ENCODE assay signal across 15 cellular contexts in genomic region chr2:144501118-144501517, GRCh38. TPM values are rescaled to one million over a fixed set of nuclear protein-coding genes. Genes with fewer than 3 reads are reported as not detected.
DNase-seq lines count a peak whose midpoint lies in the region; FAIRE-seq and TF ChIP-seq lines count a peak whose summit lies in the region.
"Had no signal": no experiment of that assay in that cellular context is flagged by ENCODE, and none has a peak within 500 bp of the region (broad histone marks: within the 10 kb centered on the region; RNA-seq: fewer than 3 reads in every experiment).

No MANE protein-coding gene starts in this region.

- H3K79me2 ChIP-seq in astrocyte (ENCODE audit: insufficient read depth, low read length) = peaks cover 62% of the 10 kb centered on the region

- no peak overlapping the region for H3K4me3 Mint-ChIP-seq in HFFc6
- H3K4me3 Mint-ChIP-seq in astrocyte (ENCODE audit: unreplicated experiment) = no peak overlapping the region
- no peak overlapping the region for H3K4me3 Mint-ChIP-seq in progenitor cell of endocrine pancreas (ENCODE audit: low read depth)
- H3K4me3 Mint-ChIP-seq: activated CD8-positive, alpha-beta memory T cell treated with anti-CD3 and anti-CD28 coated beads, Interleukin-2, amount 10 ng/mL, durations not matched to agents 7 days and 5 days; activated naive CD4-positive, alpha-beta T cell treated with anti-CD3 and anti-CD28 coated beads for 36 hours; CD4-positive, CD25-positive, alpha-beta regulatory T cell had no signal

- H3K9me3 Mint-ChIP-seq in HFFc6 (no peaks in the 10 kb centered on the region), astrocyte (ENCODE audit: unreplicated experiment) (no peaks in the 10 kb centered on the region), progenitor cell of endocrine pancreas (ENCODE audit: low read depth) (no peaks in the 10 kb centered on the region)
- H3K9me3 Mint-ChIP-seq: activated naive CD4-positive, alpha-beta T cell treated with anti-CD3 and anti-CD28 coated beads for 36 hours; CD4-positive, CD25-positive, alpha-beta regulatory T cell had no signal

- peaks cover 20% of the 10 kb centered on the region for H4K20me1 ChIP-seq in astrocyte (ENCODE audit: insufficient read depth, low read length)

- H3K27ac Mint-ChIP-seq in HFFc6 (peak overlapping the region; percentile 47; the same call in 1 of the 2 replicates), astrocyte (ENCODE audit: unreplicated experiment) (peak overlapping the region; percentile 56), progenitor cell of endocrine pancreas (no peak overlapping the region)
- H3K27ac Mint-ChIP-seq: activated CD8-positive, alpha-beta memory T cell treated with anti-CD3 and anti-CD28 coated beads, Interleukin-2, amount 10 ng/mL, durations not matched to agents 7 days and 5 days; activated naive CD4-positive, alpha-beta T cell treated with anti-CD3 and anti-CD28 coated beads for 36 hours; CD4-positive, CD25-positive, alpha-beta regulatory T cell had no signal

- no peak overlapping the region for H3K27ac ChIP-seq in astrocyte (ENCODE audit: low read depth, low read length)
- H3K27ac ChIP-seq in subcutaneous abdominal adipose tissue (ENCODE audit: low read depth, low read length) = peak overlapping the region; percentile 98

- H3K9me3 ChIP-seq in astrocyte (ENCODE audit: insufficient read depth, low read depth, low read length) = no peaks in the 10 kb centered on the region
- H3K9me3 ChIP-seq in subcutaneous abdominal adipose tissue (ENCODE audit: control insufficient read depth in 5 of 5, low read length in 5 of 5) = no peaks in the 10 kb centered on the region
- H3K9me3 ChIP-seq: mucosa of descending colon had no signal

- H3K27me3 Mint-ChIP-seq in HFFc6 (ENCODE audit: insufficient read depth) (no peaks in the 10 kb centered on the region), astrocyte (ENCODE audit: low read depth, unreplicated experiment) (no peaks in the 10 kb centered on the region), progenitor cell of endocrine pancreas (peaks cover 71% of the 10 kb centered on the region)
- H3K27me3 Mint-ChIP-seq: activated CD8-positive, alpha-beta memory T cell treated with anti-CD3 and anti-CD28 coated beads, Interleukin-2, amount 10 ng/mL, durations not matched to agents 7 days and 5 days had no signal

- no peak for DNase-seq in HFFc6
- DNase-seq in astrocyte (ENCODE audit: low read depth) = no peak
- DNase-seq in islet precursor cell = peak; percentile 84
- DNase-seq in progenitor cell of endocrine pancreas (ENCODE audit: low spot score, unreplicated experiment) = no peak
- DNase-seq in LoVo (ENCODE audit: low spot score) = no peak
- no peak for DNase-seq in NAMALWA (ENCODE audit: low spot score)
- DNase-seq: activated CD8-positive, alpha-beta memory T cell treated with anti-CD3 and anti-CD28 coated beads, Interleukin-2, amount 10 ng/mL, durations not matched to agents 7 days and 5 days; activated naive CD4-positive, alpha-beta T cell treated with anti-CD3 and anti-CD28 coated beads for 36 hours; CD4-positive, CD25-positive, alpha-beta regulatory T cell; mucosa of descending colon; NCI-H1105; NCI-H446; OCI-M1 had no signal

- H3K36me3 Mint-ChIP-seq in HFFc6 (ENCODE audit: low read depth) = peaks cover 24% of the 10 kb centered on the region
- peaks cover 4% of the 10 kb centered on the region for H3K36me3 Mint-ChIP-seq in astrocyte (ENCODE audit: low read depth, unreplicated experiment)
- no peaks in the 10 kb centered on the region for H3K36me3 Mint-ChIP-seq in progenitor cell of endocrine pancreas (ENCODE audit: insufficient read depth)
- H3K36me3 Mint-ChIP-seq: CD4-positive, CD25-positive, alpha-beta regulatory T cell had no signal

- TF ChIP-seq CTCF in HFFc6 (IDR thresholded peaks at IDR 0.05) (no peak), astrocyte (IDR thresholded peaks at IDR 0.05; ENCODE audit: insufficient read depth, low read depth, low read length) (no peak), progenitor cell of endocrine pancreas (IDR thresholded peaks at IDR 0.05; ENCODE audit: unreplicated experiment) (no peak)

- H3K4me1 Mint-ChIP-seq in HFFc6 (ENCODE audit: low read depth) = peaks cover 82% of the 10 kb centered on the region
- peaks cover 46% of the 10 kb centered on the region for H3K4me1 Mint-ChIP-seq in astrocyte (ENCODE audit: low read depth, unreplicated experiment)
- peaks cover 21% of the 10 kb centered on the region for H3K4me1 Mint-ChIP-seq in progenitor cell of endocrine pancreas (ENCODE audit: low read depth)

- H3K4me3 ChIP-seq in astrocyte (ENCODE audit: insufficient read depth, low read depth, low read length) (no peak overlapping the region), subcutaneous abdominal adipose tissue (ENCODE audit: low read depth in 1 of 5, low read length in 5 of 5) (no peak overlapping the region)
- H3K4me3 ChIP-seq: mucosa of descending colon had no signal

- H3K27me3 ChIP-seq in astrocyte (ENCODE audit: insufficient read depth, low read length) (no peaks in the 10 kb centered on the region), subcutaneous abdominal adipose tissue (ENCODE audit: control insufficient read depth in 5 of 5, insufficient read depth in 4 of 5, low read length in 5 of 5) (no peaks in the 10 kb centered on the region)

- H3K4me1 ChIP-seq in astrocyte (ENCODE audit: insufficient read depth, low read length) = no peaks in the 10 kb centered on the region
- peaks cover 8 to 60% (median 54%) of the 10 kb centered on the region in 5 donors for H3K4me1 ChIP-seq in subcutaneous abdominal adipose tissue (ENCODE audit: control insufficient read depth in 5 of 5, insufficient read depth in 5 of 5, low read length in 5 of 5)

- no peak overlapping the region for H3K4me2 ChIP-seq in astrocyte (ENCODE audit: low read length)

- no peak overlapping the region for H2AFZ ChIP-seq in astrocyte (ENCODE audit: low read depth, low read length)

- FAIRE-seq in astrocyte (lab: Jason Lieb, UNC) = no peak
- FAIRE-seq: urothelium cell line had no signal

- H3K9ac ChIP-seq in astrocyte (ENCODE audit: low read length) (no peak overlapping the region), subcutaneous abdominal adipose tissue (ENCODE audit: low read length in 5 of 5) (peak overlapping the region in 1 of 5 donors; percentile 2)

- peaks cover 4% of the 10 kb centered on the region for H3K36me3 ChIP-seq in astrocyte (ENCODE audit: insufficient read depth, low read length)
- H3K36me3 ChIP-seq in subcutaneous abdominal adipose tissue (ENCODE audit: control insufficient read depth in 5 of 5, insufficient read depth in 5 of 5, low read length in 5 of 5) = peaks cover 5 to 19% (median 10%) of the 10 kb centered on the region in 5 donors

RNA-seq across cellular contexts. Expression of gene ZEB2, which starts 18.8 kb away (rescaled TPM):
- total RNA-seq in HFFc6 (2021; fragmentation: NEBNext Ultra II Directional; extraction: Animal tissue kit (Norgen Biotek cat#: 25700)) = 10 to 100 TPM; 57.0 to 76.3 (median 62.8) TPM
- total RNA-seq in astrocyte (84.9 and 90.9 TPM in 2 replicates), progenitor cell of endocrine pancreas (0.07 and 0.49 TPM in 2 replicates)

Comparison
In these comparisons a context has a peak if more than half of its experiments do, and no peak if none do; other contexts are left out.
1. RNA of gene ZEB2, which starts 18.8 kb away (total RNA-seq): 84.9 to 90.9 TPM in astrocyte and 57.0 to 76.3 TPM in HFFc6; 0.07 to 0.49 TPM in progenitor cell of endocrine pancreas; every median in the first group is over 10 times any median in the second.